1 cellular context compared by ENCODE assay signal in the genomic region with DNA sequence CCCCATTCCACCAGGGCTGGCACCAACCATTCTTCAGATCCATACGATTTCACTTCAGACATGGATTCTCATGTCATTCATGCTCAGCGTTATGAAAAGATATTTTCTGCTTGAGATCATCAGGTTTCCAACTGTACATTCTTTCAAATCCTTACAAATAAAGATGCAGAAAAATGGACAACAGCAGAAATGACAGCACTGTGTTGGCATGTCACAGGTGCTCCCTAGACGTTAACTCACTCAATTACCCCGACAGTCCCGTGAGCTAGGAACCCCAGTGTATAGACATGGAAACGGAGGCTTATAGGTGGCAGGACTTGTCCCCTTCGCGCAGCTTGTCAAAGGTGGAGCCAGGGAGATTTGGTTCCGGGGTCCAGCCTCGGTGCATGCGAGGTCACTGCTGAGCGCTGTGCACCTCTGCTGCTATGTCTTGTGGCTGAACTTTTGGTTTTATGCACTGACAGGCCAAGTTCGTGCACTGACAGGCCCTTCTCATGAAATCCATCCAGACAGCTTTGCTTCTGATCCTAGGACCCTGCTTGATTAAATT.
TF ChIP-seq lines count a peak whose summit lies in the region.

No MANE protein-coding gene starts in this region.

TF ChIP-seq in SK-N-SH, 30 proteins besides CTCF, POLR2A, EP300 and RAD21:
- TF ChIP-seq FOXJ3 (CRISPR knock-in tag; IDR thresholded peaks at IDR 0.05): no peak
- no peak for TF ChIP-seq USF1 (IDR thresholded peaks at IDR 0.05; ENCODE audit: borderline replicate concordance, low read depth)
- no peak for TF ChIP-seq TAF1 (IDR thresholded peaks at IDR 0.05; ENCODE audit: borderline replicate concordance, low read depth, low read length)
- TF ChIP-seq ELF1 (IDR thresholded peaks at IDR 0.05): no peak
- TF ChIP-seq RFX5 (IDR thresholded peaks at IDR 0.05; ENCODE audit: low read length): no peak
- TF ChIP-seq MEF2A (IDR thresholded peaks at IDR 0.05; ENCODE audit: borderline replicate concordance, low read depth): no peak
- TF ChIP-seq, protein P1, sequence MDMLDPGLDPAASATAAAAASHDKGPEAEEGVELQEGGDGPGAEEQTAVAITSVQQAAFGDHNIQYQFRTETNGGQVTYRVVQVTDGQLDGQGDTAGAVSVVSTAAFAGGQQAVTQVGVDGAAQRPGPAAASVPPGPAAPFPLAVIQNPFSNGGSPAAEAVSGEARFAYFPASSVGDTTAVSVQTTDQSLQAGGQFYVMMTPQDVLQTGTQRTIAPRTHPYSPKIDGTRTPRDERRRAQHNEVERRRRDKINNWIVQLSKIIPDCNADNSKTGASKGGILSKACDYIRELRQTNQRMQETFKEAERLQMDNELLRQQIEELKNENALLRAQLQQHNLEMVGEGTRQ (IDR thresholded peaks at IDR 0.05; ENCODE audit: borderline replicate concordance, low read depth, low read length): no peak
- TF ChIP-seq, protein P2, sequence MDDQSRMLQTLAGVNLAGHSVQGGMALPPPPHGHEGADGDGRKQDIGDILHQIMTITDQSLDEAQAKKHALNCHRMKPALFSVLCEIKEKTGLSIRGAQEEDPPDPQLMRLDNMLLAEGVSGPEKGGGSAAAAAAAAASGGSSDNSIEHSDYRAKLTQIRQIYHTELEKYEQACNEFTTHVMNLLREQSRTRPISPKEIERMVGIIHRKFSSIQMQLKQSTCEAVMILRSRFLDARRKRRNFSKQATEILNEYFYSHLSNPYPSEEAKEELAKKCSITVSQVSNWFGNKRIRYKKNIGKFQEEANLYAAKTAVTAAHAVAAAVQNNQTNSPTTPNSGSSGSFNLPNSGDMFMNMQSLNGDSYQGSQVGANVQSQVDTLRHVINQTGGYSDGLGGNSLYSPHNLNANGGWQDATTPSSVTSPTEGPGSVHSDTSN (IDR thresholded peaks at IDR 0.05): no peak
- no peak for TF ChIP-seq NFIC (IDR thresholded peaks at IDR 0.05; ENCODE audit: borderline replicate concordance)
- TF ChIP-seq CHD2 (IDR thresholded peaks at IDR 0.05; ENCODE audit: low read length, partially characterized antibody): no peak
- no peak for TF ChIP-seq JUND (IDR thresholded peaks at IDR 0.05)
- TF ChIP-seq FOXM1 (IDR thresholded peaks at IDR 0.05; ENCODE audit: low read depth): no peak
- no peak for TF ChIP-seq SIN3A (IDR thresholded peaks at IDR 0.05; ENCODE audit: borderline replicate concordance, low read depth, low read length)
- no peak for TF ChIP-seq RXRA (IDR thresholded peaks at IDR 0.05; ENCODE audit: borderline replicate concordance, low read depth)
